ENCODE assay signal across 8 cellular contexts in the genomic region with DNA sequence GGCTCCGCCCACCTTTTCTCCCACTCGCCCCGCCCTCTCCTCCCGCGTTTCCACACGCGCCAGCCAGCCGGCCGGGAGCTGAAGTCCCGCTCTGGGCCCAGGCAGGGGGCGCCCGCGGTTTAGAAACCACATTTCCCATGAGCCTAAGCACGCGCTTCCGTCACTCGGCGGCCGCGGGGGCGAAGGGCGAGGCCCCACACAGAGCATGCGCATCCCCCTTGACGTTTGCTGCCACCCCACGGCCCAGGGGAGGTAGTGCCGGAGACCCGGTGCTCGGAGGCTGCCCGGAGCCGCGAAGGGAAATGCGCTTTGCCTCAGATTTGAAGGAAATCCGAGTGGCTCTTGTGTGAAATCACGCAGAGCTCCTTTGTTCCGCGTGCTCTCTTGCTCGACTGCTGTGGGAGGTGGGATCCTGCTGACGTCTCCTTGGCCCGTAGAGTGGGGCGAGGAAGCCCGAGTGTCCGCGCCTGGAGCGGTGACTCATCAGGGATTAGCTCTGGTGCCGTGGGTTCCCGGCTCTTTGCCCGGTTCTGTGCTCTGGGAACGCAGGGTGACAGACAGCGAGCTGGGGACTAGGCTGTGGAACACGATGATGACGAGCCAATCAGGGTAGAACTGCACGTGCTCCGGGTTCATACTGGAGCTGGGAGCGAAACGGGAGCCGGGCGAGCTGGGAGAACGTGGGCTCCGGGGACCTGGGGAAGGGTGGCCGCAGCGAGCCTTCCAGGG. TPM values are rescaled to one million over a fixed set of nuclear protein-coding genes. Genes with fewer than 3 reads are reported as not detected.
DNase-seq lines count a peak whose midpoint lies in the region; ATAC-seq and TF ChIP-seq lines count a peak whose summit lies in the region.

No MANE protein-coding gene starts in this region.

- no peaks in the 10 kb centered on the region for H3K27me3 ChIP-seq in thoracic aorta (replicated peaks; ENCODE audit: insufficient read depth)

- H3K27ac ChIP-seq in thoracic aorta: peak overlapping the region; percentile 97 to 99

- peak overlapping the region; percentile 80 for H3K4me3 ChIP-seq in GM08714 (ENCODE audit: low read length)
- peak overlapping the region; percentile 88 for H3K4me3 ChIP-seq in thoracic aorta

- peaks cover 10% of the 10 kb centered on the region for H3K36me3 Mint-ChIP-seq in HFFc6 (ENCODE audit: low read depth)
- no peaks in the 10 kb centered on the region for H3K36me3 Mint-ChIP-seq in activated naive CD4-positive, alpha-beta T cell treated with anti-CD3 and anti-CD28 coated beads, Interleukin-2, amount 50 U/mL, for 24 hours

- H3K4me1 ChIP-seq in thoracic aorta (ENCODE audit: control insufficient read depth in 1 of 2, low read depth in 2 of 2): peaks cover 3 to 29% of the 10 kb centered on the region in 2 donors

- H3K27ac Mint-ChIP-seq in HFFc6: peak overlapping the region; percentile 97
- H3K27ac Mint-ChIP-seq in activated naive CD4-positive, alpha-beta T cell treated with anti-CD3 and anti-CD28 coated beads, Interleukin-2, amount 50 U/mL, for 24 hours: peak overlapping the region; percentile 99

- no peaks in the 10 kb centered on the region for H3K9me3 ChIP-seq in thoracic aorta

- TF ChIP-seq CTCF in HFFc6 (IDR thresholded peaks at IDR 0.05): peak; percentile 89
- peak in 1 of 3 donors; percentile 86 for TF ChIP-seq CTCF in omental fat pad (IDR thresholded peaks at IDR 0.05)
- TF ChIP-seq CTCF in thoracic aorta (IDR thresholded peaks at IDR 0.05): peak; percentile 82

- H3K27me3 Mint-ChIP-seq in HFFc6 (ENCODE audit: insufficient read depth): no peaks in the 10 kb centered on the region
- H3K27me3 Mint-ChIP-seq in activated naive CD4-positive, alpha-beta T cell treated with anti-CD3 and anti-CD28 coated beads, Interleukin-2, amount 50 U/mL, for 24 hours: no peaks in the 10 kb centered on the region

- H3K4me3 Mint-ChIP-seq in HFFc6: peak overlapping the region; percentile 94
- H3K4me3 Mint-ChIP-seq in activated naive CD4-positive, alpha-beta T cell treated with anti-CD3 and anti-CD28 coated beads, Interleukin-2, amount 50 U/mL, for 24 hours: peak overlapping the region; percentile 99

- peak; percentile 98 for DNase-seq in HFFc6
- DNase-seq in NAMALWA (ENCODE audit: low spot score): peak; percentile 98
- peak; percentile 99 for DNase-seq in SK-N-DZ (ENCODE audit: low spot score)
- DNase-seq in glomerular endothelial cell (ENCODE audit: extremely low read depth, low read depth, low spot score): peak; percentile 83
- peak; percentile 98 for DNase-seq in omental fat pad (ENCODE audit: low spot score)
- peak; percentile 93 for DNase-seq in thoracic aorta (ENCODE audit: low spot score)

- H3K4me1 Mint-ChIP-seq in HFFc6 (ENCODE audit: low read depth): peaks cover 45% of the 10 kb centered on the region
- peaks cover 21% of the 10 kb centered on the region for H3K4me1 Mint-ChIP-seq in activated naive CD4-positive, alpha-beta T cell treated with anti-CD3 and anti-CD28 coated beads, Interleukin-2, amount 50 U/mL, for 24 hours

- ATAC-seq in omental fat pad (ENCODE audit: low FRiP score) (peak; percentile 98), thoracic aorta (ENCODE audit: insufficient number of reproducible peaks, low FRiP score, low read depth) (peak; percentile 95)

- H3K36me3 ChIP-seq in thoracic aorta: no peaks in the 10 kb centered on the region

- no peaks in the 10 kb centered on the region for H3K9me3 Mint-ChIP-seq in HFFc6
- H3K9me3 Mint-ChIP-seq in activated naive CD4-positive, alpha-beta T cell treated with anti-CD3 and anti-CD28 coated beads, Interleukin-2, amount 50 U/mL, for 24 hours: no peaks in the 10 kb centered on the region

RNA-seq across cellular contexts. Expression of gene B3GALNT2, which starts 0.4 kb away (rescaled TPM):
- total RNA-seq in HFFc6 (2021; fragmentation: NEBNext Ultra II Directional; extraction: Animal tissue kit (Norgen Biotek cat#: 25700)): 10 to 100 TPM; 27.1 to 32.5 (median 29.6) TPM
- polyA plus RNA-seq in SK-N-DZ (2014; cell fraction: cytosol; rRNA removed): 24.4 and 26.5 TPM in 2 replicates
- 17.7 and 32.4 TPM in 2 replicates for polyA plus RNA-seq in SK-N-DZ (2014; cell fraction: nucleus; rRNA removed)
- total RNA-seq in glomerular endothelial cell (24.2 and 31.0 TPM in 2 replicates), omental fat pad (10 to 100 TPM; 17.5 to 30.4 (median 23.2) TPM), thoracic aorta (10 to 100 TPM; 50.5 to 50.7 TPM)

Comparison
In these comparisons a context has a peak if more than half of its experiments do, and no peak if none do; other contexts are left out.
1. Peak in every context shown above with its lines: DNase-seq, ATAC-seq, H3K4me3 ChIP-seq and H3K27ac ChIP-seq.